16 cellular contexts compared by ENCODE assay signal in genomic region chr11:69867076-69868002, GRCh38. TPM values are rescaled to one million over a fixed set of nuclear protein-coding genes. Genes with fewer than 3 reads are reported as not detected.
A peak's percentile ranks its signal among the peaks of the same experiment; 100 is the strongest.
DNase-seq lines count a peak whose midpoint lies in the region; ATAC-seq, FAIRE-seq and TF ChIP-seq lines count a peak whose summit lies in the region.
"Had no signal": no experiment of that assay in that cellular context is flagged by ENCODE, and none has a peak within 500 bp of the region (broad histone marks: within the 10 kb centered on the region; RNA-seq: fewer than 3 reads in every experiment).

No MANE protein-coding gene starts in this region.

- H3K27me3 ChIP-seq in PC-3 (ENCODE audit: low read length): no peaks in the 10 kb centered on the region
- H3K27me3 ChIP-seq: pancreas had no signal

- peaks cover 15% of the 10 kb centered on the region for H3K4me1 ChIP-seq in PC-3 (ENCODE audit: insufficient read depth, low read length)
- H3K4me1 ChIP-seq: esophagus muscularis mucosa, pancreas had no signal

- DNase-seq in GOT3 (lab: John Stamatoyannopoulos, UW): peak; percentile 49
- peak; percentile 92 for DNase-seq in PC-3
- peak; percentile 27 for DNase-seq in fibroblast of peridontal ligament (ENCODE audit: extremely low read depth)
- no peak for DNase-seq in progenitor cell of endocrine pancreas (ENCODE audit: low spot score, unreplicated experiment)
- no peak for DNase-seq in D721Med (ENCODE audit: insufficient read length, low spot score)
- DNase-seq in cerebellar nuclear complex (lab: John Stamatoyannopoulos, UW): no peak
- DNase-seq in DMS 273 treated with DMSO at 0.1 percent for 48 hours (lab: John Stamatoyannopoulos, UW): no peak
- DNase-seq: activated CD4-positive, CD25-positive, alpha-beta regulatory T cell treated with anti-CD3 and anti-CD28 coated beads, Interleukin-2, amount 50 U/mL, for 72 hours; COR-L47; NCI-H1092; NCI-H69; pancreas; stimulated activated CD4-positive, alpha-beta T cell treated with anti-CD3 and anti-CD28 coated beads, Interleukin-4, amount 100 ng/mL, for 4 hours had no signal

- H3K4me3 ChIP-seq in PC-3 (ENCODE audit: low read length): no peak overlapping the region
- H3K4me3 ChIP-seq: esophagus muscularis mucosa, pancreas had no signal

- H4K20me1 ChIP-seq in PC-3 (ENCODE audit: low read length): no peaks in the 10 kb centered on the region

- intact Hi-C loops in PC-3 (cut with micrococcal nuclease): no loop called here

- H2AFZ ChIP-seq in PC-3 (ENCODE audit: low read length): peak overlapping the region; percentile 20

- no peak overlapping the region for H3K4me3 Mint-ChIP-seq in progenitor cell of endocrine pancreas (ENCODE audit: low read depth)
- H3K4me3 Mint-ChIP-seq: activated T-helper 1 cell treated with anti-CD3 and anti-CD28 coated beads, Interleukin-12 subunit alpha, Interleukin-12 subunit beta, Interleukin-2, Interleukin-4 antibody, amounts not matched to agents 30 ng/mL and 10 ng/mL and 1 ng/mL, durations not matched to agents 14 hours and 24 hours and 36 hours had no signal

- H3K36me3 Mint-ChIP-seq in progenitor cell of endocrine pancreas (ENCODE audit: insufficient read depth): no peaks in the 10 kb centered on the region

- H3K9me3 Mint-ChIP-seq in progenitor cell of endocrine pancreas (ENCODE audit: low read depth): peaks cover 3% of the 10 kb centered on the region
- H3K9me3 Mint-ChIP-seq: activated T-helper 1 cell treated with anti-CD3 and anti-CD28 coated beads, Interleukin-12 subunit alpha, Interleukin-12 subunit beta, Interleukin-2, Interleukin-4 antibody, amounts not matched to agents 30 ng/mL and 10 ng/mL and 1 ng/mL, durations not matched to agents 14 hours and 24 hours and 36 hours had no signal

- H3F3A ChIP-seq in PC-3 (ENCODE audit: low read length, unreplicated experiment): no peaks in the 10 kb centered on the region

- H3K36me3 ChIP-seq in PC-3 (ENCODE audit: low read depth, low read length): no peaks in the 10 kb centered on the region
- H3K36me3 ChIP-seq: esophagus muscularis mucosa, pancreas had no signal

- FAIRE-seq in D721Med (lab: Jason Lieb, UNC): no peak
- FAIRE-seq: islet of Langerhans, pancreas had no signal

- peaks cover 28% of the 10 kb centered on the region for H3K27me3 Mint-ChIP-seq in progenitor cell of endocrine pancreas

- no peaks in the 10 kb centered on the region for H3K4me1 Mint-ChIP-seq in progenitor cell of endocrine pancreas (ENCODE audit: low read depth)

- TF ChIP-seq CTCF in PC-3 (conservative IDR thresholded peaks at IDR 0.05; ENCODE audit: low read depth, low read length) (no peak), progenitor cell of endocrine pancreas (IDR thresholded peaks at IDR 0.05; ENCODE audit: unreplicated experiment) (no peak), D721Med (IDR thresholded peaks at IDR 0.05; ENCODE audit: insufficient read depth, missing control alignments) (no peak)

- ATAC-seq in PC-3: peak; percentile 92
- ATAC-seq: pancreas had no signal

- CTCF ChIA-PET in PC-3 (lab: Charles Lee): no interaction called here

- H3K27ac Mint-ChIP-seq in progenitor cell of endocrine pancreas: peak overlapping the region; percentile 21
- H3K27ac Mint-ChIP-seq: activated T-helper 1 cell treated with anti-CD3 and anti-CD28 coated beads, Interleukin-12 subunit alpha, Interleukin-12 subunit beta, Interleukin-2, Interleukin-4 antibody, amounts not matched to agents 30 ng/mL and 10 ng/mL and 1 ng/mL, durations not matched to agents 14 hours and 24 hours and 36 hours had no signal

- BruUV-seq in PC-3 (replicated peaks; lab: Mats Ljungman, UMichigan): no TSS peak

- no peaks in the 10 kb centered on the region for H3K79me2 ChIP-seq in PC-3 (ENCODE audit: low read length)

- no peaks in the 10 kb centered on the region for H3K9me3 ChIP-seq in PC-3 (ENCODE audit: low read length)
- H3K9me3 ChIP-seq: esophagus muscularis mucosa, pancreas had no signal

- H3K9ac ChIP-seq in PC-3 (ENCODE audit: low read length): peak overlapping the region; percentile 23; the same call in 1 of the 2 replicates

- peak overlapping the region; percentile 34 for H3K4me2 ChIP-seq in PC-3 (ENCODE audit: low read length)

- H3K9me2 ChIP-seq in PC-3 (replicated peaks; ENCODE audit: low read length): no peaks in the 10 kb centered on the region

- POLR2A ChIA-PET in PC-3 (lab: Charles Lee; ENCODE audit: unreplicated experiment): no interaction called here

- peak overlapping the region; percentile 46 for H3K27ac ChIP-seq in PC-3 (ENCODE audit: low read length)
- H3K27ac ChIP-seq: esophagus muscularis mucosa, pancreas had no signal

RNA-seq across cellular contexts. Expression of gene FGF3, which starts 48.1 kb away (rescaled TPM):
- total RNA-seq in PC-3 (2014; rRNA removed): not detected in 2 replicates
- total RNA-seq in progenitor cell of endocrine pancreas: not detected in 2 replicates
- total RNA-seq: activated T-helper 1 cell treated with anti-CD3 and anti-CD28 coated beads, Interleukin-12 subunit alpha, Interleukin-12 subunit beta, Interleukin-2, Interleukin-4 antibody, amounts not matched to agents 30 ng/mL and 10 ng/mL and 1 ng/mL, durations not matched to agents 14 hours and 24 hours and 36 hours; esophagus muscularis mucosa; pancreas had no signal

Comparison
In these comparisons a context has a peak if more than half of its experiments do, and no peak if none do; other contexts are left out.
1. DNase-seq: peak in GOT3 (single experiment), PC-3 (single experiment) and fibroblast of peridontal ligament (single experiment); none in progenitor cell of endocrine pancreas (single experiment), D721Med (single experiment), cerebellar nuclear complex (0 of 2) and DMS 273 treated with DMSO at 0.1 percent for 48 hours (single experiment).